In the genomic region with DNA sequence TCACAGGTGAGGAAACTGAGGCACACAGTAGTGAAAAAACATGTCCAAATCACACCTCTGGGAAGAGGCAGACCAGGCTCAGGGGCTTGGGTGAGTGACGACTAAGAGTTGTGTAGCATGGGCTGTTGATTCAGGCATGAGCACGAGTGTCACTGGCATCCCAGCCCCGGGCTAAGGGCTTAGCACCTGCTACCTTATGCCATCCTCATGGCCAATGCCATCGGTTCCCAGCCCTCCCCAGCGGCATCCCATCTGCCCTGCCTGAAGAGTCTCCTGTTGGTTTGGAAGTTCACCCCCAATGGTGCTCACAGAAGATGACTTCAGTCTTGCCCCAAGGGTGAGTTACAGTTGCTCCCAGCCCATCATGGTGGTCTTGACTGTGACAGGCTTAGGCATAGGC, we compare ENCODE assay signal across 16 cellular contexts. TPM values are rescaled to one million over a fixed set of nuclear protein-coding genes. Genes with fewer than 3 reads are reported as not detected.
DNase-seq lines count a peak whose midpoint lies in the region; ATAC-seq and TF ChIP-seq lines count a peak whose summit lies in the region.
"Had no signal": no experiment of that assay in that cellular context is flagged by ENCODE, and none has a peak within 500 bp of the region (broad histone marks: within the 10 kb centered on the region; RNA-seq: fewer than 3 reads in every experiment).

No MANE protein-coding gene starts in this region.

- DNase-seq in Right ventricle myocardium inferior (ENCODE audit: missing footprints) (peak; percentile 23), left ventricle myocardium superior (no peak), endodermal cell (no peak), gastrocnemius medialis (no peak), mesendoderm (no peak)
- DNase-seq in stimulated activated CD4-positive, alpha-beta T cell treated with anti-CD3 and anti-CD28 coated beads, Interleukin-4, amount 100 ng/mL, for 1 hour: no peak
- DNase-seq: Caco-2; CD8-positive, alpha-beta memory T cell; DND-41; GDM1; GOT3 had no signal

- no peak overlapping the region for H3K4me2 ChIP-seq in mesendoderm (ENCODE audit: low read length)
- H3K4me2 ChIP-seq: BLaER1 had no signal

- peaks cover 4% of the 10 kb centered on the region for H3K36me3 Mint-ChIP-seq in endodermal cell (ENCODE audit: low read depth)
- H3K36me3 Mint-ChIP-seq: CD8-positive, alpha-beta memory T cell had no signal

- peaks cover 17% of the 10 kb centered on the region for H3K4me1 Mint-ChIP-seq in endodermal cell
- H3K4me1 Mint-ChIP-seq: CD8-positive, alpha-beta memory T cell had no signal

- intact Hi-C loops in Right ventricle myocardium inferior (cut with DNase I): no loop called here
- intact Hi-C loops in left ventricle myocardium superior (cut with micrococcal nuclease): no loop called here
- intact Hi-C loops in gastrocnemius medialis (cut with DNase I; ENCODE audit: low total_unique reads): no loop called here

- H3K9me3 ChIP-seq in endodermal cell (ENCODE audit: control insufficient read depth, low read length) (no peaks in the 10 kb centered on the region), muscle layer of colon (ENCODE audit: low read length) (no peaks in the 10 kb centered on the region), gastrocnemius medialis (no peaks in the 10 kb centered on the region)
- H3K9me3 ChIP-seq: BLaER1, Caco-2, HAP-1 had no signal

- H2BK120ac ChIP-seq in mesendoderm (ENCODE audit: low read depth, low read length): no peak overlapping the region

- no peak overlapping the region for H3K56ac ChIP-seq in mesendoderm (ENCODE audit: low read length)

- in situ Hi-C loops in gastrocnemius medialis (cut with MboI; ENCODE audit: low sequenced_read_pairs in 4 of 4): loop anchor here in 2 of 4 donors (25.0 kb wide), 1 partner anchor 257 kb away; no protein-coding TSS in a partner anchor

- no peaks in the 10 kb centered on the region for H3K27me3 Mint-ChIP-seq in endodermal cell (ENCODE audit: insufficient read depth)

- H3K4me3 Mint-ChIP-seq in endodermal cell: no peak overlapping the region
- H3K4me3 Mint-ChIP-seq: CD8-positive, alpha-beta memory T cell had no signal

- no peak overlapping the region for H2BK15ac ChIP-seq in mesendoderm (replicated peaks; ENCODE audit: low read depth)

- TF ChIP-seq CTCF in endodermal cell (conservative IDR thresholded peaks at IDR 0.05) (no peak), gastrocnemius medialis (IDR thresholded peaks at IDR 0.05 in 4 of 5, conservative IDR thresholded peaks at IDR 0.05 in 1 of 5) (no peak)

- H3K79me2 ChIP-seq in mesendoderm (ENCODE audit: control insufficient read depth, insufficient read depth, low read length): no peaks in the 10 kb centered on the region

- H2BK5ac ChIP-seq in mesendoderm (ENCODE audit: low read length): no peak overlapping the region

- no peak overlapping the region for H4K8ac ChIP-seq in mesendoderm (ENCODE audit: low read depth, low read length)

- H3K4me3 ChIP-seq in endodermal cell (ENCODE audit: low read length) (no peak overlapping the region), muscle layer of colon (ENCODE audit: low read depth in 1 of 2, low read length in 2 of 2) (no peak overlapping the region), gastrocnemius medialis (no peak overlapping the region), mesendoderm (ENCODE audit: low read length) (no peak overlapping the region)
- H3K4me3 ChIP-seq: BLaER1, HAP-1 had no signal

- WGBS in endodermal cell (ENCODE audit: insufficient coverage in 1 of 2, insufficient read length in 1 of 2), 2 experiments: 85 to 97% methylated on average over 2 to 5 of the region's 5 CpGs
- WGBS in mesendoderm (ENCODE audit: extremely low coverage, insufficient coverage, low lambda C conversion rate): no CpG with 5 or more reads among the region's 5 CpGs

- H2AK5ac ChIP-seq in mesendoderm (ENCODE audit: low read length): no peak overlapping the region

- no peak overlapping the region for H4K5ac ChIP-seq in mesendoderm (ENCODE audit: low read length)

- H3K9ac ChIP-seq in endodermal cell (ENCODE audit: extremely low read depth, low read length, poor library complexity, severe bottlenecking) (no peak overlapping the region), muscle layer of colon (ENCODE audit: low read length) (no peak overlapping the region), mesendoderm (ENCODE audit: low read length) (no peak overlapping the region)
- H3K9ac ChIP-seq: BLaER1 had no signal

- peak in 1 of 2 donors; percentile 6 for TF ChIP-seq POLR2A in gastrocnemius medialis (IDR thresholded peaks at IDR 0.05)

- H3K27me3 ChIP-seq in endodermal cell (ENCODE audit: control insufficient read depth, insufficient read depth, low read length, poor library complexity, severe bottlenecking) (no peaks in the 10 kb centered on the region), muscle layer of colon (ENCODE audit: control insufficient read depth in 1 of 2, insufficient read depth in 2 of 2, low read length in 2 of 2) (no peaks in the 10 kb centered on the region), gastrocnemius medialis (no peaks in the 10 kb centered on the region), mesendoderm (ENCODE audit: insufficient read depth, low read length, poor library complexity) (no peaks in the 10 kb centered on the region)
- H3K27me3 ChIP-seq: BLaER1 had no signal

- ATAC-seq in Right ventricle myocardium inferior (no peak), left ventricle myocardium superior (no peak), gastrocnemius medialis (no peak), HG03469 (IDR thresholded peaks at IDR 0.05; ENCODE audit: unreplicated experiment) (no peak)

- no peak overlapping the region for H3K18ac ChIP-seq in mesendoderm (ENCODE audit: low read length)

- H3K4ac ChIP-seq in mesendoderm (ENCODE audit: low read depth, low read length): no peak overlapping the region

- H3K4me1 ChIP-seq in endodermal cell (ENCODE audit: control insufficient read depth, insufficient read depth, low read length) (peaks cover 9% of the 10 kb centered on the region), muscle layer of colon (ENCODE audit: insufficient read depth, low read length) (peaks cover 38% of the 10 kb centered on the region), gastrocnemius medialis (peaks cover 76 to 82% of the 10 kb centered on the region in 2 donors), mesendoderm (ENCODE audit: control insufficient read depth, low read depth, low read length) (no peaks in the 10 kb centered on the region)
- H3K4me1 ChIP-seq: HAP-1 had no signal

- H3K27ac ChIP-seq in endodermal cell (ENCODE audit: low read depth, low read length): no peak overlapping the region
- H3K27ac ChIP-seq in muscle layer of colon (ENCODE audit: low read depth, low read length): peak overlapping the region; percentile 17
- H3K27ac ChIP-seq in gastrocnemius medialis: peak overlapping the region; percentile 90 to 99 (median 96)
- H3K27ac ChIP-seq in mesendoderm (ENCODE audit: low read depth, low read length): no peak overlapping the region
- H3K27ac ChIP-seq: 22Rv1, BLaER1 had no signal

- H3K36me3 ChIP-seq in endodermal cell (ENCODE audit: control insufficient read depth, insufficient read depth, low read length): no peaks in the 10 kb centered on the region
- no peaks in the 10 kb centered on the region for H3K36me3 ChIP-seq in muscle layer of colon (ENCODE audit: insufficient read depth, low read length)
- H3K36me3 ChIP-seq in gastrocnemius medialis: no peaks in the 10 kb centered on the region
- no peaks in the 10 kb centered on the region for H3K36me3 ChIP-seq in mesendoderm (ENCODE audit: control insufficient read depth, insufficient read depth, low read length)
- H3K36me3 ChIP-seq: BLaER1, HAP-1 had no signal

- peak overlapping the region; percentile 56 for H3K27ac Mint-ChIP-seq in endodermal cell
- H3K27ac Mint-ChIP-seq: CD8-positive, alpha-beta memory T cell had no signal

- peaks cover 1% of the 10 kb centered on the region for H3K9me3 Mint-ChIP-seq in endodermal cell
- H3K9me3 Mint-ChIP-seq: CD8-positive, alpha-beta memory T cell had no signal

- no peaks in the 10 kb centered on the region for H3K79me1 ChIP-seq in mesendoderm (ENCODE audit: low read length)

- no peak overlapping the region for H3K23ac ChIP-seq in mesendoderm (ENCODE audit: low read length)

RNA-seq across cellular contexts. Expression of gene MB, which starts 22.4 kb away (rescaled TPM):
- total RNA-seq in Right ventricle myocardium inferior (17,829 TPM), left ventricle myocardium superior (17,299 TPM), endodermal cell (1 to 10 TPM; 1.4 to 2.6 TPM), gastrocnemius medialis (over 10,000 TPM in 2 of 4 donors, 1,000 to 10,000 TPM in 2; 7,153 to 19,373 (median 11,028) TPM)
- polyA plus RNA-seq in endodermal cell (2013, experiment 1 of 2): 0.68 TPM
- polyA plus RNA-seq in endodermal cell (2013, experiment 2 of 2): 1.1 TPM
- polyA plus RNA-seq in mesendoderm (2013, experiment 1 of 2): 0.04 TPM
- 0.04 TPM for polyA plus RNA-seq in mesendoderm (2013, experiment 2 of 2)
- polyA plus RNA-seq: CD8-positive, alpha-beta memory T cell had no signal

RNA-seq across cellular contexts. Expression of gene APOL6, which starts 53.6 kb away (rescaled TPM):
- 6.6 TPM for total RNA-seq in Right ventricle myocardium inferior
- total RNA-seq in left ventricle myocardium superior: 5.2 TPM
- not detected for total RNA-seq in endodermal cell
- not detected for polyA plus RNA-seq in endodermal cell (2013, experiment 1 of 2)
- polyA plus RNA-seq in endodermal cell (2013, experiment 2 of 2): not detected
- 1 to 10 TPM; 1.5 to 4.5 (median 2.9) TPM for total RNA-seq in gastrocnemius medialis
- 0.11 TPM for polyA plus RNA-seq in mesendoderm (2013, experiment 1 of 2)
- polyA plus RNA-seq in mesendoderm (2013, experiment 2 of 2): 0.11 TPM

RNA-seq across cellular contexts. Expression of gene RASD2, which starts 54.1 kb away (rescaled TPM):
- 9.5 TPM for total RNA-seq in Right ventricle myocardium inferior
- 9.4 TPM for total RNA-seq in left ventricle myocardium superior
- total RNA-seq in endodermal cell: under 1 TPM; 0.15 to 0.24 TPM
- polyA plus RNA-seq in endodermal cell (2013, experiment 1 of 2): 2.4 TPM
- 2.0 TPM for polyA plus RNA-seq in endodermal cell (2013, experiment 2 of 2)
- total RNA-seq in gastrocnemius medialis: 1 to 10 TPM; 1.8 to 5.4 (median 1.9) TPM
- 0.81 TPM for polyA plus RNA-seq in mesendoderm (2013, experiment 1 of 2)
- polyA plus RNA-seq in mesendoderm (2013, experiment 2 of 2): 0.85 TPM
- polyA plus RNA-seq: CD8-positive, alpha-beta memory T cell had no signal

Comparison
In these comparisons a context has a peak if more than half of its experiments do, and no peak if none do; other contexts are left out.
1. H3K27ac ChIP-seq: peak in muscle layer of colon (single experiment) and gastrocnemius medialis (4 of 4); none in endodermal cell (single experiment) and mesendoderm (single experiment).
2. RNA of gene MB, which starts 22.4 kb away (total RNA-seq): 17,829 TPM in Right ventricle myocardium inferior (single experiment), 17,299 TPM in left ventricle myocardium superior (single experiment) and 7,153 to 19,373 TPM in gastrocnemius medialis; 1.4 to 2.6 TPM in endodermal cell; every median in the first group is over 1,000 times any median in the second.